In genomic region chr14:59305836-59306555, GRCh38 we compare ENCODE assay signal across 13 cellular contexts.
DNase-seq lines count a peak whose midpoint lies in the region; ATAC-seq and TF ChIP-seq lines count a peak whose summit lies in the region.
"Had no signal": no experiment of that assay in that cellular context is flagged by ENCODE, and none has a peak within 500 bp of the region (broad histone marks: within the 10 kb centered on the region; RNA-seq: fewer than 3 reads in every experiment).

No MANE protein-coding gene starts in this region.

- peaks cover 28% of the 10 kb centered on the region for H3K79me1 ChIP-seq in trophoblast cell (ENCODE audit: low read length)

- H3K27ac ChIP-seq in fibroblast of lung (ENCODE audit: insufficient read depth, low read length) (no peak overlapping the region), trophoblast cell (ENCODE audit: low read depth, low read length) (peak overlapping the region; percentile 89)

- no peak overlapping the region for H4K8ac ChIP-seq in trophoblast cell (ENCODE audit: low read depth, low read length)

- no peaks in the 10 kb centered on the region for H3K9me3 Mint-ChIP-seq in Caco-2 (ENCODE audit: unreplicated experiment)
- no peaks in the 10 kb centered on the region for H3K9me3 Mint-ChIP-seq in activated CD8-positive, alpha-beta memory T cell treated with anti-CD3 and anti-CD28 coated beads, Interleukin-2, amount 10 ng/mL, durations not matched to agents 7 days and 5 days (ENCODE audit: low read depth)
- H3K9me3 Mint-ChIP-seq: activated CD4-positive, alpha-beta memory T cell treated with anti-CD3 and anti-CD28 coated beads for 36 hours; activated naive CD4-positive, alpha-beta T cell treated with anti-CD3 and anti-CD28 coated beads for 36 hours; H9; IgD-negative memory B cell had no signal

- intact Hi-C loops in Caco-2 (cut with micrococcal nuclease; ENCODE audit: unreplicated experiment), result no loop called here

- no peak overlapping the region for H3K4me3 ChIP-seq in Caco-2 (ENCODE audit: low read depth, low read length)
- no peak overlapping the region for H3K4me3 ChIP-seq in fibroblast of lung (replicated peaks in 1 of 4; ENCODE audit: control extremely low read depth in 1 of 4, insufficient read depth in 1 of 4, low read depth in 3 of 4, low read length in 4 of 4)
- no peak overlapping the region for H3K4me3 ChIP-seq in trophoblast cell (ENCODE audit: low read depth, low read length)

- peak overlapping the region; percentile 90 for H2BK5ac ChIP-seq in trophoblast cell (ENCODE audit: low read depth, low read length, poor library complexity)

- no peaks in the 10 kb centered on the region for H3K27me3 Mint-ChIP-seq in Caco-2 (ENCODE audit: insufficient read depth, unreplicated experiment)
- H3K27me3 Mint-ChIP-seq in activated CD8-positive, alpha-beta memory T cell treated with anti-CD3 and anti-CD28 coated beads, Interleukin-2, amount 10 ng/mL, durations not matched to agents 7 days and 5 days, result no peaks in the 10 kb centered on the region
- H3K27me3 Mint-ChIP-seq: activated CD4-positive, alpha-beta memory T cell treated with anti-CD3 and anti-CD28 coated beads for 36 hours; IgD-negative memory B cell had no signal

- peaks cover 32% of the 10 kb centered on the region for H3K4me1 Mint-ChIP-seq in Caco-2 (ENCODE audit: low read depth, unreplicated experiment)
- H3K4me1 Mint-ChIP-seq in activated CD8-positive, alpha-beta memory T cell treated with anti-CD3 and anti-CD28 coated beads, Interleukin-2, amount 10 ng/mL, durations not matched to agents 7 days and 5 days, result peaks cover 28% of the 10 kb centered on the region

- H3K9me3 ChIP-seq in Caco-2 (no peaks in the 10 kb centered on the region), fibroblast of lung (ENCODE audit: control insufficient read depth, insufficient read depth, low read depth, low read length) (no peaks in the 10 kb centered on the region), trophoblast cell (ENCODE audit: insufficient read depth, low read depth, low read length) (no peaks in the 10 kb centered on the region)

- peaks cover 44% of the 10 kb centered on the region for H3K4me1 ChIP-seq in Caco-2
- H3K4me1 ChIP-seq in fibroblast of lung (ENCODE audit: control insufficient read depth, extremely low read depth, insufficient read depth, low read length), result peaks cover 18% of the 10 kb centered on the region
- H3K4me1 ChIP-seq in trophoblast cell (ENCODE audit: control insufficient read depth in 1 of 2, insufficient read depth in 2 of 2, low read length in 2 of 2), result peaks cover 20 to 27% of the 10 kb centered on the region in 2 experiments

- POLR2A ChIA-PET in Caco-2 (lab: Charles Lee), result interaction anchor here (0.6 to 1.1 kb wide), 2 partner anchors 144 to 659 kb away, joined by 3 read pairs; no protein-coding TSS in a partner anchor

- H2BK12ac ChIP-seq in trophoblast cell (ENCODE audit: low read length), result no peak overlapping the region

- H3K14ac ChIP-seq in trophoblast cell (ENCODE audit: low read length), result peak overlapping the region; percentile 2

- peak overlapping the region; percentile 56 for H4K91ac ChIP-seq in trophoblast cell (ENCODE audit: low read depth, low read length)

- H3K79me2 ChIP-seq in fibroblast of lung (ENCODE audit: control insufficient read depth, insufficient read depth, low read length) (no peaks in the 10 kb centered on the region), trophoblast cell (ENCODE audit: control insufficient read depth, insufficient read depth, low read length, poor library complexity) (peaks cover 1% of the 10 kb centered on the region)

- H3K27me3 ChIP-seq in Caco-2 (replicated peaks; ENCODE audit: control insufficient read depth, insufficient read depth, low read length) (no peaks in the 10 kb centered on the region), fibroblast of lung (ENCODE audit: control insufficient read depth, insufficient read depth, low read length) (no peaks in the 10 kb centered on the region), trophoblast cell (ENCODE audit: insufficient read depth, low read length) (no peaks in the 10 kb centered on the region)

- CTCF ChIA-PET in Caco-2 (lab: Charles Lee), result no interaction called here
- CTCF ChIA-PET in activated CD8-positive, alpha-beta memory T cell treated with anti-CD3 and anti-CD28 coated beads, Interleukin-2, amount 10 ng/mL, durations not matched to agents 7 days and 5 days (lab: Charles Lee), result no interaction called here

- peak overlapping the region; percentile 85 for H2BK120ac ChIP-seq in trophoblast cell (ENCODE audit: insufficient read depth, low read length, poor library complexity)

- H3K9ac ChIP-seq in fibroblast of lung (ENCODE audit: insufficient read depth, low read length) (no peak overlapping the region), trophoblast cell (ENCODE audit: low read length) (no peak overlapping the region)

- H3K18ac ChIP-seq in trophoblast cell (ENCODE audit: low read length), result no peak overlapping the region

- H3K36me3 ChIP-seq in Caco-2 (ENCODE audit: control insufficient read depth, insufficient read depth, low read length) (no peaks in the 10 kb centered on the region), fibroblast of lung (ENCODE audit: control insufficient read depth, insufficient read depth, low read length) (no peaks in the 10 kb centered on the region), trophoblast cell (ENCODE audit: control insufficient read depth in 1 of 2, insufficient read depth in 2 of 2, low read length in 2 of 2) (peaks cover 0 to 1% of the 10 kb centered on the region in 2 experiments)

- peak overlapping the region; percentile 91 for H3K27ac Mint-ChIP-seq in Caco-2 (ENCODE audit: unreplicated experiment)
- no peak overlapping the region for H3K27ac Mint-ChIP-seq in activated CD8-positive, alpha-beta memory T cell treated with anti-CD3 and anti-CD28 coated beads, Interleukin-2, amount 10 ng/mL, durations not matched to agents 7 days and 5 days
- H3K27ac Mint-ChIP-seq: activated CD4-positive, alpha-beta memory T cell treated with anti-CD3 and anti-CD28 coated beads for 36 hours; activated naive CD4-positive, alpha-beta T cell treated with anti-CD3 and anti-CD28 coated beads for 36 hours had no signal

- TF ChIP-seq CTCF in Caco-2 (IDR thresholded peaks at IDR 0.05; ENCODE audit: insufficient read depth in 1 of 2, low read depth in 1 of 2, low read length in 1 of 2, severe bottlenecking in 1 of 2, unreplicated experiment in 1 of 2) (no peak), fibroblast of lung (conservative IDR thresholded peaks at IDR 0.05 in 1 of 2, IDR thresholded peaks at IDR 0.05 in 1 of 2; ENCODE audit: low read depth in 1 of 2, low read length in 2 of 2) (no peak)

- in situ Hi-C loops in SK-MEL-5 (cut with HindIII; ENCODE audit: low pct_unique_long_range_greater_than_20kb, low sequenced_read_pairs), result no loop called here

- WGBS in trophoblast cell (ENCODE audit: extremely low coverage, insufficient coverage, insufficient read length), result no CpG with 5 or more reads among the region's 1 CpG

- H4K20me1 ChIP-seq in fibroblast of lung (ENCODE audit: control insufficient read depth, extremely low read depth, insufficient read depth, low read length), result no peaks in the 10 kb centered on the region

- H3K23ac ChIP-seq in trophoblast cell (ENCODE audit: low read length), result no peak overlapping the region

- H2AFZ ChIP-seq in fibroblast of lung (ENCODE audit: low read length) (no peak overlapping the region), trophoblast cell (ENCODE audit: insufficient read depth, low read length, poor library complexity) (no peak overlapping the region)

- H3K36me3 Mint-ChIP-seq in Caco-2 (ENCODE audit: insufficient read depth, unreplicated experiment), result peaks cover 6% of the 10 kb centered on the region
- H3K36me3 Mint-ChIP-seq in activated CD8-positive, alpha-beta memory T cell treated with anti-CD3 and anti-CD28 coated beads, Interleukin-2, amount 10 ng/mL, durations not matched to agents 7 days and 5 days, result peaks cover 6% of the 10 kb centered on the region
- H3K36me3 Mint-ChIP-seq: activated CD4-positive, alpha-beta memory T cell treated with anti-CD3 and anti-CD28 coated beads for 36 hours had no signal

- H3K4me3 Mint-ChIP-seq in Caco-2 (ENCODE audit: unreplicated experiment), result peak overlapping the region; percentile 58
- H3K4me3 Mint-ChIP-seq in activated CD8-positive, alpha-beta memory T cell treated with anti-CD3 and anti-CD28 coated beads, Interleukin-2, amount 10 ng/mL, durations not matched to agents 7 days and 5 days, result no peak overlapping the region
- H3K4me3 Mint-ChIP-seq: activated CD4-positive, alpha-beta memory T cell treated with anti-CD3 and anti-CD28 coated beads for 36 hours; activated naive CD4-positive, alpha-beta T cell treated with anti-CD3 and anti-CD28 coated beads for 36 hours; H9 had no signal

- H3K4me2 ChIP-seq in fibroblast of lung (ENCODE audit: extremely low read depth, insufficient read depth, low read length) (peak overlapping the region; percentile 70), trophoblast cell (ENCODE audit: low read length) (peak overlapping the region; percentile 35)

- peak overlapping the region; percentile 33 for H3K4ac ChIP-seq in trophoblast cell (ENCODE audit: low read depth, low read length)

- no peak overlapping the region for H2AK5ac ChIP-seq in trophoblast cell (ENCODE audit: low read length)

- no TSS peak for BruUV-seq in Caco-2 (replicated peaks; lab: Mats Ljungman, UMichigan)

- ATAC-seq in GM19035 (IDR thresholded peaks at IDR 0.05; ENCODE audit: unreplicated experiment), result no peak
- ATAC-seq in activated CD8-positive, alpha-beta memory T cell treated with anti-CD3 and anti-CD28 coated beads, Interleukin-2, amount 10 ng/mL, durations not matched to agents 7 days and 5 days, result no peak

- peak in 1 of 2 experiments; percentile 9 for DNase-seq in Caco-2
- peak; percentile 12 for DNase-seq in SK-MEL-5 (ENCODE audit: low read depth, low spot score)
- peak; percentile 29 to 69 for DNase-seq in fibroblast of lung (ENCODE audit: low read depth in 2 of 2)
- peak in 1 of 2 donors; percentile 64 for DNase-seq in trophoblast cell
- no peak for DNase-seq in NCI-H128 (lab: John Stamatoyannopoulos, UW; ENCODE audit: unreplicated experiment)
- DNase-seq in activated CD8-positive, alpha-beta memory T cell treated with anti-CD3 and anti-CD28 coated beads, Interleukin-2, amount 10 ng/mL, durations not matched to agents 7 days and 5 days, result no peak
- no peak for DNase-seq in retina
- DNase-seq: activated CD4-positive, alpha-beta memory T cell treated with anti-CD3 and anti-CD28 coated beads for 36 hours; activated naive CD4-positive, alpha-beta T cell treated with anti-CD3 and anti-CD28 coated beads for 36 hours; H9; NCI-H2081 treated with DMSO at 0.1 percent for 48 hours had no signal

- no peak overlapping the region for H4K12ac ChIP-seq in trophoblast cell (ENCODE audit: low read depth, low read length)

Comparison
In these comparisons a context has a peak if more than half of its experiments do, and no peak if none do; other contexts are left out.
1. DNase-seq: peak in SK-MEL-5 (single experiment) and fibroblast of lung (2 of 2); none in NCI-H128 (single experiment), activated CD8-positive, alpha-beta memory T cell treated with anti-CD3 and anti-CD28 coated beads, Interleukin-2, amount 10 ng/mL, durations not matched to agents 7 days and 5 days (single experiment) and retina (single experiment).